ENCODE assay signal across 1 cellular context in genomic region chr9:127751269-127752054, GRCh38.
TF ChIP-seq lines count a peak whose summit lies in the region.

No MANE protein-coding gene starts in this region.

TF ChIP-seq in GM12878, 131 proteins besides CTCF, POLR2A, EP300 and RAD21:
- TF ChIP-seq TCF7 (IDR thresholded peaks at IDR 0.05; ENCODE audit: borderline replicate concordance) = no peak
- TF ChIP-seq REST (IDR thresholded peaks at IDR 0.05; ENCODE audit: low read depth, low read length) = peak; percentile 79
